17 cellular contexts compared by ENCODE assay signal in genomic region chr1:14994148-14994547, GRCh38.
DNase-seq lines count a peak whose midpoint lies in the region; ATAC-seq, FAIRE-seq and TF ChIP-seq lines count a peak whose summit lies in the region.
"Had no signal": no experiment of that assay in that cellular context is flagged by ENCODE, and none has a peak within 500 bp of the region (broad histone marks: within the 10 kb centered on the region; RNA-seq: fewer than 3 reads in every experiment).

No MANE protein-coding gene starts in this region.

- H4K91ac ChIP-seq in H1 (replicated peaks; ENCODE audit: insufficient read length, low read length) = no peak overlapping the region

- H2AFZ ChIP-seq in H1 (ENCODE audit: low read length) = no peak overlapping the region
- H2AFZ ChIP-seq: GM23338 had no signal

- no peak overlapping the region for H2BK5ac ChIP-seq in H1 (ENCODE audit: low read depth, low read length)

- H3K23me2 ChIP-seq in H1 (ENCODE audit: low read depth, low read length) = no peaks in the 10 kb centered on the region

- intact Hi-C loops in activated CD8-positive, alpha-beta T cell treated with anti-CD3 and anti-CD28 coated beads for 36 hours (cut with micrococcal nuclease) = no loop called here

- no peak overlapping the region for H3K14ac ChIP-seq in H1 (ENCODE audit: insufficient read length)

- no peak overlapping the region for H3K4me3 Mint-ChIP-seq in osteocyte (ENCODE audit: unreplicated experiment)
- no peak overlapping the region for H3K4me3 Mint-ChIP-seq in activated CD8-positive, alpha-beta T cell treated with anti-CD3 and anti-CD28 coated beads for 36 hours
- H3K4me3 Mint-ChIP-seq: B cell; CD4-positive, alpha-beta T cell; GM23338; IgD-negative memory B cell had no signal

- H3K4me2 ChIP-seq in BLaER1 treated with 17β-estradiol and CSF1 and Interleukin-3, amounts not matched to agents 10 nM and 100 nM = peak overlapping the region in 10 of 11 experiments; percentile 2 to 71 (median 57); a peak in 19 of 22 replicates
- H3K4me2 ChIP-seq in H1 (ENCODE audit: insufficient read depth in 1 of 2, low read depth in 2 of 2, low read length in 2 of 2) = no peak overlapping the region
- H3K4me2 ChIP-seq: GM23338 had no signal

- H3K4ac ChIP-seq in H1 (replicated peaks; ENCODE audit: insufficient read length, low read depth, low read length) = no peak overlapping the region

- H3K79me1 ChIP-seq in H1 (ENCODE audit: low read depth, low read length) = no peaks in the 10 kb centered on the region

- no peak overlapping the region for H3K56ac ChIP-seq in H1 (replicated peaks; ENCODE audit: insufficient read length, low read depth, low read length)

- no peak overlapping the region for H2BK12ac ChIP-seq in H1 (ENCODE audit: low read depth, low read length)

- TF ChIP-seq RAD21 in Ishikawa (IDR thresholded peaks at IDR 0.05; ENCODE audit: low read depth) (no peak), H1 (IDR thresholded peaks at IDR 0.05 in 1 of 2, conservative IDR thresholded peaks at IDR 0.05 in 1 of 2; ENCODE audit: low read depth in 2 of 2, low read length in 2 of 2) (no peak)

- no peaks in the 10 kb centered on the region for H3K79me2 ChIP-seq in H1 (ENCODE audit: control insufficient read depth in 1 of 2, insufficient read depth in 2 of 2, low read length in 2 of 2)

- H3K36me3 Mint-ChIP-seq in osteocyte (ENCODE audit: unreplicated experiment) = peaks cover 2% of the 10 kb centered on the region
- no peaks in the 10 kb centered on the region for H3K36me3 Mint-ChIP-seq in activated CD8-positive, alpha-beta T cell treated with anti-CD3 and anti-CD28 coated beads for 36 hours (ENCODE audit: low read depth)
- H3K36me3 Mint-ChIP-seq: IgD-negative memory B cell had no signal

- 92% methylated on average over 7 of the region's 7 CpGs; no CpG with 5 or more reads in 1 of the 2 experiments for WGBS in H1 (ENCODE audit: extremely low coverage in 1 of 2, insufficient coverage in 1 of 2, insufficient read length in 1 of 2, insufficient replicate concordance in 2 of 2, low coverage in 1 of 2, low lambda C conversion rate in 2 of 2, missing lambda C conversion rate in 1 of 2), 2 experiments

- no peak for TF ChIP-seq POLR2A in H1 (IDR thresholded peaks at IDR 0.05; ENCODE audit: control extremely low read depth in 1 of 2, low read depth in 2 of 2, low read length in 2 of 2)

- no peaks in the 10 kb centered on the region; a peak in 1 of 22 replicates for H3K27me3 ChIP-seq in BLaER1 treated with 17β-estradiol and CSF1 and Interleukin-3, amounts not matched to agents 10 nM and 100 nM
- H3K27me3 ChIP-seq in H1 (replicated peaks in 1 of 4; ENCODE audit: control insufficient read depth in 3 of 4, extremely low read depth in 1 of 4, insufficient read depth in 3 of 4, low read length in 3 of 4) = no peaks in the 10 kb centered on the region

- H4K8ac ChIP-seq in H1 (ENCODE audit: extremely low read depth, insufficient read depth, low read length) = peak overlapping the region; percentile 82

- no peak overlapping the region for H2BK15ac ChIP-seq in H1 (ENCODE audit: low read length)

- H4K20me1 ChIP-seq in BLaER1 treated with 17β-estradiol and CSF1 and Interleukin-3, amounts not matched to agents 10 nM and 100 nM = peaks cover 0 to 59% (median 13%) of the 10 kb centered on the region in 11 experiments; a peak in 12 of 22 replicates
- H4K20me1 ChIP-seq in H1 (replicated peaks in 1 of 2; ENCODE audit: control insufficient read depth in 1 of 2, insufficient read depth in 2 of 2, low read length in 2 of 2) = peaks cover 0 to 1% of the 10 kb centered on the region in 2 experiments

- no peak overlapping the region for H3K9ac ChIP-seq in BLaER1 treated with 17β-estradiol and CSF1 and Interleukin-3, amounts not matched to agents 10 nM and 100 nM
- H3K9ac ChIP-seq in H1 (replicated peaks in 1 of 4; ENCODE audit: extremely low read depth in 1 of 4, low read depth in 3 of 4, low read length in 3 of 4) = no peak overlapping the region

- POLR2A ChIA-PET in H1 (lab: Charles Lee; ENCODE audit: partially characterized antibody) = no interaction called here
- POLR2A ChIA-PET in activated CD8-positive, alpha-beta T cell treated with anti-CD3 and anti-CD28 coated beads for 36 hours (lab: Charles Lee) = no interaction called here

- H3K36me3 ChIP-seq in BLaER1 treated with 17β-estradiol and CSF1 and Interleukin-3, amounts not matched to agents 10 nM and 100 nM = no peaks in the 10 kb centered on the region
- H3K36me3 ChIP-seq in H1 (ENCODE audit: control insufficient read depth in 2 of 4, insufficient read depth in 4 of 4, low read length in 3 of 4) = no peaks in the 10 kb centered on the region

- H3K9me3 ChIP-seq in BLaER1 treated with 17β-estradiol and CSF1 and Interleukin-3, amounts not matched to agents 10 nM and 100 nM (replicated peaks in 1 of 11) = no peaks in the 10 kb centered on the region
- H3K9me3 ChIP-seq in H1 (ENCODE audit: insufficient read depth in 2 of 2, low read depth in 1 of 2, low read length in 1 of 2) = no peaks in the 10 kb centered on the region

- TF ChIP-seq EP300 in Ishikawa (IDR thresholded peaks at IDR 0.05; ENCODE audit: borderline replicate concordance) (no peak), H1 (IDR thresholded peaks at IDR 0.05; ENCODE audit: borderline replicate concordance in 1 of 2, low read depth in 2 of 2, low read length in 2 of 2) (no peak)

- TF ChIP-seq CTCF in H1 (IDR thresholded peaks at IDR 0.05; ENCODE audit: control extremely low read depth in 1 of 3, insufficient read depth in 1 of 3, low read depth in 1 of 3, low read length in 3 of 3) = no peak
- TF ChIP-seq CTCF in osteocyte (IDR thresholded peaks at IDR 0.05) = no peak
- no peak for TF ChIP-seq CTCF in activated CD8-positive, alpha-beta T cell treated with anti-CD3 and anti-CD28 coated beads for 36 hours (IDR thresholded peaks at IDR 0.05)

- FAIRE-seq in H1 (lab: Jason Lieb, UNC) = no peak

- 0 out of 22 replicates have a peak overlapping the region, but pooled peaks of 1 of the 11 experiments have one; percentile 11 for H3K27ac ChIP-seq in BLaER1 treated with 17β-estradiol and CSF1 and Interleukin-3, amounts not matched to agents 10 nM and 100 nM
- H3K27ac ChIP-seq in H1 (ENCODE audit: low read depth, low read length) = no peak overlapping the region
- H3K27ac ChIP-seq: HL-60 had no signal

- no peaks in the 10 kb centered on the region for H3K9me3 Mint-ChIP-seq in osteocyte (ENCODE audit: unreplicated experiment)
- H3K9me3 Mint-ChIP-seq in activated CD8-positive, alpha-beta T cell treated with anti-CD3 and anti-CD28 coated beads for 36 hours = no peaks in the 10 kb centered on the region
- H3K9me3 Mint-ChIP-seq: CD4-positive, alpha-beta T cell; GM23338; IgD-negative memory B cell had no signal

- no peaks in the 10 kb centered on the region for H3K27me3 Mint-ChIP-seq in osteocyte (ENCODE audit: unreplicated experiment)
- no peaks in the 10 kb centered on the region for H3K27me3 Mint-ChIP-seq in activated CD8-positive, alpha-beta T cell treated with anti-CD3 and anti-CD28 coated beads for 36 hours
- H3K27me3 Mint-ChIP-seq: B cell; CD4-positive, alpha-beta T cell; IgD-negative memory B cell had no signal

- ATAC-seq in HG03442 (IDR thresholded peaks at IDR 0.05; ENCODE audit: unreplicated experiment) = no peak
- no peak for ATAC-seq in activated CD8-positive, alpha-beta T cell treated with anti-CD3 and anti-CD28 coated beads for 36 hours
- ATAC-seq: HCT116 had no signal

- no peak overlapping the region for H2AK5ac ChIP-seq in H1 (ENCODE audit: low read depth, low read length)

- no peak for DNase-seq in H1 (ENCODE audit: low read depth in 1 of 2, low spot score in 2 of 2)
- DNase-seq in osteocyte (ENCODE audit: extremely low spot score, unreplicated experiment) = no peak
- no peak for DNase-seq in activated CD8-positive, alpha-beta T cell treated with anti-CD3 and anti-CD28 coated beads for 36 hours
- no peak for DNase-seq in activated naive CD4-positive, alpha-beta T cell treated with anti-CD3 and anti-CD28 coated beads, Interleukin-2, amount 50 U/mL, for 16 hours
- DNase-seq in NOMO-1 treated with dmso at 0.1 percent for 144 hours (lab: John Stamatoyannopoulos, UW; ENCODE audit: unreplicated experiment) = no peak
- DNase-seq: CD4-positive, alpha-beta T cell; DMS153; DMS79; GDM1 had no signal

- peak overlapping the region; percentile 94 for H3K27ac Mint-ChIP-seq in osteocyte (ENCODE audit: unreplicated experiment)
- no peak overlapping the region for H3K27ac Mint-ChIP-seq in activated CD8-positive, alpha-beta T cell treated with anti-CD3 and anti-CD28 coated beads for 36 hours
- H3K27ac Mint-ChIP-seq: B cell; CD4-positive, alpha-beta T cell; GM23338; IgD-negative memory B cell had no signal

- peaks cover 52% of the 10 kb centered on the region for H3K4me1 Mint-ChIP-seq in osteocyte (ENCODE audit: unreplicated experiment)
- H3K4me1 Mint-ChIP-seq in activated CD8-positive, alpha-beta T cell treated with anti-CD3 and anti-CD28 coated beads for 36 hours (ENCODE audit: low read depth) = no peaks in the 10 kb centered on the region
- H3K4me1 Mint-ChIP-seq: B cell, IgD-negative memory B cell had no signal

- no peak overlapping the region for H4K5ac ChIP-seq in H1 (ENCODE audit: insufficient read length, low read depth, low read length)

- H3K4me1 ChIP-seq in BLaER1 treated with 17β-estradiol and CSF1 and Interleukin-3, amounts not matched to agents 10 nM and 100 nM = peaks cover 22 to 49% (median 46%) of the 10 kb centered on the region in 10 experiments
- H3K4me1 ChIP-seq in H1 (replicated peaks in 1 of 4; ENCODE audit: control insufficient read depth in 3 of 4, insufficient read depth in 4 of 4, low read length in 3 of 4) = peaks cover 0 to 6% (median 2%) of the 10 kb centered on the region in 4 experiments; a peak in 5 of 7 replicates

- no peak overlapping the region for H2BK120ac ChIP-seq in H1 (replicated peaks; ENCODE audit: low read depth, low read length)

- H2BK20ac ChIP-seq in H1 (ENCODE audit: low read length) = no peak overlapping the region

- no peak overlapping the region for H3K23ac ChIP-seq in H1 (ENCODE audit: insufficient read length)

- H3K18ac ChIP-seq in H1 (ENCODE audit: extremely low read depth, low read length) = no peak overlapping the region

- no peak overlapping the region for H3K4me3 ChIP-seq in BLaER1 treated with 17β-estradiol and CSF1 and Interleukin-3, amounts not matched to agents 10 nM and 100 nM
- H3K4me3 ChIP-seq in H1 (ENCODE audit: extremely low read depth in 1 of 4, insufficient read depth in 2 of 4, low read depth in 3 of 4, low read length in 4 of 4) = no peak overlapping the region
- H3K4me3 ChIP-seq: GM23338 had no signal

- CTCF ChIA-PET in H1 (lab: Charles Lee; ENCODE audit: partially characterized antibody) = interaction anchor here (0.7 to 1.3 kb wide), 3 partner anchors 15 to 428 kb away, joined by 3 to 5 read pairs (median 4); no protein-coding TSS in a partner anchor
- CTCF ChIA-PET in activated CD8-positive, alpha-beta T cell treated with anti-CD3 and anti-CD28 coated beads for 36 hours (lab: Charles Lee) = no interaction called here

TF ChIP-seq in Ishikawa, 13 proteins besides CTCF, POLR2A, EP300 and RAD21 (continues in another document):
- peak; percentile 58 for TF ChIP-seq CEBPB (IDR thresholded peaks at IDR 0.05)

TF ChIP-seq in H1, 55 proteins besides CTCF, POLR2A, EP300 and RAD21 (continues in another document):
- TF ChIP-seq EZH2 (IDR thresholded peaks at IDR 0.05; ENCODE audit: low read depth, low read length, severe bottlenecking) = no peak

Comparison
In these comparisons a context has a peak if more than half of its experiments do, and no peak if none do; other contexts are left out.
1. H3K4me2 ChIP-seq: peak in BLaER1 treated with 17β-estradiol and CSF1 and Interleukin-3, amounts not matched to agents 10 nM and 100 nM (10 of 11); none in H1 (0 of 2).